ENCODE assay signal across 12 cellular contexts in the genomic region with DNA sequence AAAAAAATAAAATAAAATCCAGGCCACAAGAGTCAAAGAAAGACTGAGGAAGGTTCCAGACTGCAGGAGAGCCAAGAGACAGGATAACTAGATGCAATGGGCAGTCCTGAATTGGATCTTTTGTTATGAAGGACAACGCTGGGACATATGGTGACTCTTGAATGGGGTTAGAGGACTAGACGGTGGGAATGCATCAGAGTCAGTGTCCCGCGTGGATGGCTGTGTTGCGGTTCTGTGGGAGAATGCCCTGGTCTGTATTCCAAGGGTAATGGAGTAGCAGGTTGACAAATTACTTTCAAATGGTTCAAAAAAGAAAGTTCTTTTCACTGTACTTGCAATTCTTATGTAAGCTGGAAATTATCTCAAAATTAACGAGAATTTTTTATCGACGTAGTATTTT. TPM values are rescaled to one million over a fixed set of nuclear protein-coding genes. Genes with fewer than 3 reads are reported as not detected.
DNase-seq lines count a peak whose midpoint lies in the region; TF ChIP-seq lines count a peak whose summit lies in the region.
"Had no signal": no experiment of that assay in that cellular context is flagged by ENCODE, and none has a peak within 500 bp of the region (broad histone marks: within the 10 kb centered on the region; RNA-seq: fewer than 3 reads in every experiment).

No MANE protein-coding gene starts in this region.

- H3K27me3 ChIP-seq in esophagus squamous epithelium (no peaks in the 10 kb centered on the region), smooth muscle cell (ENCODE audit: low read depth) (no peaks in the 10 kb centered on the region)

- peaks cover 4 to 36% of the 10 kb centered on the region in 2 experiments; a peak in 2 of 3 replicates for H3K36me3 ChIP-seq in HEK293 (ENCODE audit: control insufficient read depth in 2 of 2, insufficient read depth in 1 of 2, low read length in 2 of 2)
- H3K36me3 ChIP-seq in esophagus squamous epithelium: peaks cover 0 to 20% (median 4%) of the 10 kb centered on the region in 3 donors
- no peaks in the 10 kb centered on the region for H3K36me3 ChIP-seq in smooth muscle cell (ENCODE audit: low read depth)

- H3K9ac ChIP-seq in smooth muscle cell (ENCODE audit: low read depth): peak overlapping the region; percentile 85

- no peak overlapping the region for H3K4me3 Mint-ChIP-seq in activated CD4-positive, alpha-beta memory T cell treated with anti-CD3 and anti-CD28 coated beads for 36 hours
- H3K4me3 Mint-ChIP-seq: neural crest cell had no signal

- H3K27ac ChIP-seq in HEK293 (ENCODE audit: extremely low read depth, low read depth, low read length): no peak overlapping the region
- peak overlapping the region; percentile 84 to 94 (median 88) for H3K27ac ChIP-seq in esophagus squamous epithelium
- H3K27ac ChIP-seq in smooth muscle cell (ENCODE audit: low read depth): peak overlapping the region; percentile 99

- H3K36me3 Mint-ChIP-seq in activated CD4-positive, alpha-beta memory T cell treated with anti-CD3 and anti-CD28 coated beads for 36 hours: peaks cover 24% of the 10 kb centered on the region

- no peak for DNase-seq in activated CD4-positive, alpha-beta memory T cell treated with anti-CD3 and anti-CD28 coated beads for 36 hours
- DNase-seq in esophagus squamous epithelium (lab: John Stamatoyannopoulos, UW): no peak
- no peak for DNase-seq in smooth muscle cell (lab: John Stamatoyannopoulos, UW; ENCODE audit: unreplicated experiment)
- no peak for DNase-seq in NCI-H526 (lab: John Stamatoyannopoulos, UW)
- no peak for DNase-seq in LoVo (ENCODE audit: low spot score)
- no peak for DNase-seq in NCI-H128 (lab: John Stamatoyannopoulos, UW; ENCODE audit: unreplicated experiment)
- no peak for DNase-seq in AG08395 (ENCODE audit: low spot score)
- DNase-seq: activated CD4-positive, alpha-beta T cell treated with anti-CD3 and anti-CD28 coated beads, Interleukin-2, amount 50 U/mL, for 48 hours; NCI-H187 treated with DMSO at 0.1 percent for 48 hours; SHP77 had no signal

- H3K27ac Mint-ChIP-seq in activated CD4-positive, alpha-beta memory T cell treated with anti-CD3 and anti-CD28 coated beads for 36 hours: peak overlapping the region; percentile 92

- no peaks in the 10 kb centered on the region for H3K27me3 Mint-ChIP-seq in activated CD4-positive, alpha-beta memory T cell treated with anti-CD3 and anti-CD28 coated beads for 36 hours

- H3K9me3 ChIP-seq in HEK293 (ENCODE audit: control insufficient read depth, insufficient read depth, low read depth, low read length) (no peaks in the 10 kb centered on the region), esophagus squamous epithelium (no peaks in the 10 kb centered on the region), smooth muscle cell (replicated peaks; ENCODE audit: low read depth) (no peaks in the 10 kb centered on the region)

- CTCF ChIA-PET in HEK293 (lab: Yijun Ruan, JAX): interaction anchor here (0.6 to 1.7 kb wide), 4 partner anchors 16 to 173 kb away, joined by 3 to 5 read pairs (median 4); no protein-coding TSS in a partner anchor
- CTCF ChIA-PET in activated CD4-positive, alpha-beta memory T cell treated with anti-CD3 and anti-CD28 coated beads for 36 hours (lab: Charles Lee): interaction anchor here (1.2 kb wide), 1 partner anchor 33 kb away, joined by 4 read pairs; no protein-coding TSS in a partner anchor

- peaks cover 66% of the 10 kb centered on the region for H3F3A ChIP-seq in smooth muscle cell (ENCODE audit: low read depth)

- no peak for TF ChIP-seq CTCF in HEK293 (tag by site-specific recombination; IDR thresholded peaks at IDR 0.05)
- TF ChIP-seq CTCF in esophagus squamous epithelium (IDR thresholded peaks at IDR 0.05): no peak
- no peak for TF ChIP-seq CTCF in smooth muscle cell (IDR thresholded peaks at IDR 0.05; ENCODE audit: borderline replicate concordance, insufficient read depth, poor library complexity, severe bottlenecking)

- no peak for TF ChIP-seq POLR2A in esophagus squamous epithelium (IDR thresholded peaks at IDR 0.05)

- intact Hi-C loops in activated CD4-positive, alpha-beta memory T cell treated with anti-CD3 and anti-CD28 coated beads for 36 hours (cut with micrococcal nuclease): loop anchor here (5.0 to 10.0 kb wide), 2 partner anchors 255 to 272 kb away; a partner anchor contains a TSS
- intact Hi-C loops in esophagus squamous epithelium (cut with DNase I): no loop called here

- no peak overlapping the region for H2AFZ ChIP-seq in smooth muscle cell (ENCODE audit: low read depth)

- 0 out of 2 replicates have a peak, but pooled peaks cover 3% of the 10 kb centered on the region for H3K4me1 ChIP-seq in HEK293 (ENCODE audit: control insufficient read depth, insufficient read depth, low read length)
- peaks cover 50 to 97% (median 77%) of the 10 kb centered on the region in 3 donors for H3K4me1 ChIP-seq in esophagus squamous epithelium
- peaks cover 45% of the 10 kb centered on the region for H3K4me1 ChIP-seq in smooth muscle cell (ENCODE audit: low read depth)

- no peaks in the 10 kb centered on the region for H4K20me1 ChIP-seq in smooth muscle cell (ENCODE audit: low read depth)

- POLR2A ChIA-PET in HEK293 (lab: Yijun Ruan, JAX): no interaction called here
- POLR2A ChIA-PET in activated CD4-positive, alpha-beta memory T cell treated with anti-CD3 and anti-CD28 coated beads for 36 hours (lab: Charles Lee): interaction anchor here (0.7 to 3.3 kb wide), 3 partner anchors 20 to 198 kb away, joined by 3 to 25 read pairs (median 3); a partner anchor contains a TSS

- H3K79me2 ChIP-seq in smooth muscle cell (ENCODE audit: low read depth): peaks cover 43% of the 10 kb centered on the region

- H3K4me3 ChIP-seq in HEK293 (ENCODE audit: low read depth, low read length) (no peak overlapping the region), esophagus squamous epithelium (no peak overlapping the region), smooth muscle cell (no peak overlapping the region)

- no peaks in the 10 kb centered on the region for H3K9me3 Mint-ChIP-seq in activated CD4-positive, alpha-beta memory T cell treated with anti-CD3 and anti-CD28 coated beads for 36 hours
- H3K9me3 Mint-ChIP-seq: neural crest cell had no signal

- H3K4me1 Mint-ChIP-seq in activated CD4-positive, alpha-beta memory T cell treated with anti-CD3 and anti-CD28 coated beads for 36 hours (ENCODE audit: low read depth): peaks cover 40% of the 10 kb centered on the region

- 85 to 87% methylated on average over 8 of the region's 8 CpGs for WGBS in esophagus squamous epithelium, 2 donors
- 91% methylated on average over 8 of the region's 8 CpGs for WGBS in smooth muscle cell (ENCODE audit: low lambda C conversion rate)

- peak overlapping the region; percentile 22 for H3K4me2 ChIP-seq in smooth muscle cell

TF ChIP-seq in HEK293, 187 proteins besides CTCF, POLR2A, EP300 and RAD21:
- no peak for TF ChIP-seq ZNF624 (tag by site-specific recombination; IDR thresholded peaks at IDR 0.05)
- TF ChIP-seq HOXC10 (CRISPR knock-in tag; IDR thresholded peaks at IDR 0.05): no peak
- TF ChIP-seq, protein P1, sequence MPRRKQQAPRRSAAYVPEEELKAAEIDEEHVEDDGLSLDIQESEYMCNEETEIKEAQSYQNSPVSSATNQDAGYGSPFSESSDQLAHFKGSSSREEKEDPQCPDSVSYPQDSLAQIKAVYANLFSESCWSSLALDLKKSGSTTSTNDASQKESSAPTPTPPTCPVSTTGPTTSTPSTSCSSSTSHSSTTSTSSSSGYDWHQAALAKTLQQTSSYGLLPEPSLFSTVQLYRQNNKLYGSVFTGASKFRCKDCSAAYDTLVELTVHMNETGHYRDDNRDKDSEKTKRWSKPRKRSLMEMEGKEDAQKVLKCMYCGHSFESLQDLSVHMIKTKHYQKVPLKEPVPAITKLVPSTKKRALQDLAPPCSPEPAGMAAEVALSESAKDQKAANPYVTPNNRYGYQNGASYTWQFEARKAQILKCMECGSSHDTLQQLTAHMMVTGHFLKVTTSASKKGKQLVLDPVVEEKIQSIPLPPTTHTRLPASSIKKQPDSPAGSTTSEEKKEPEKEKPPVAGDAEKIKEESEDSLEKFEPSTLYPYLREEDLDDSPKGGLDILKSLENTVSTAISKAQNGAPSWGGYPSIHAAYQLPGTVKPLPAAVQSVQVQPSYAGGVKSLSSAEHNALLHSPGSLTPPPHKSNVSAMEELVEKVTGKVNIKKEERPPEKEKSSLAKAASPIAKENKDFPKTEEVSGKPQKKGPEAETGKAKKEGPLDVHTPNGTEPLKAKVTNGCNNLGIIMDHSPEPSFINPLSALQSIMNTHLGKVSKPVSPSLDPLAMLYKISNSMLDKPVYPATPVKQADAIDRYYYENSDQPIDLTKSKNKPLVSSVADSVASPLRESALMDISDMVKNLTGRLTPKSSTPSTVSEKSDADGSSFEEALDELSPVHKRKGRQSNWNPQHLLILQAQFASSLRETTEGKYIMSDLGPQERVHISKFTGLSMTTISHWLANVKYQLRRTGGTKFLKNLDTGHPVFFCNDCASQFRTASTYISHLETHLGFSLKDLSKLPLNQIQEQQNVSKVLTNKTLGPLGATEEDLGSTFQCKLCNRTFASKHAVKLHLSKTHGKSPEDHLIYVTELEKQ (tag by site-specific recombination; IDR thresholded peaks at IDR 0.05; ENCODE audit: borderline replicate concordance): no peak
- no peak for TF ChIP-seq KLF10 (tag by site-specific recombination; IDR thresholded peaks at IDR 0.05)
- TF ChIP-seq, protein P2, sequence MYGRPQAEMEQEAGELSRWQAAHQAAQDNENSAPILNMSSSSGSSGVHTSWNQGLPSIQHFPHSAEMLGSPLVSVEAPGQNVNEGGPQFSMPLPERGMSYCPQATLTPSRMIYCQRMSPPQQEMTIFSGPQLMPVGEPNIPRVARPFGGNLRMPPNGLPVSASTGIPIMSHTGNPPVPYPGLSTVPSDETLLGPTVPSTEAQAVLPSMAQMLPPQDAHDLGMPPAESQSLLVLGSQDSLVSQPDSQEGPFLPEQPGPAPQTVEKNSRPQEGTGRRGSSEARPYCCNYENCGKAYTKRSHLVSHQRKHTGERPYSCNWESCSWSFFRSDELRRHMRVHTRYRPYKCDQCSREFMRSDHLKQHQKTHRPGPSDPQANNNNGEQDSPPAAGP (tag by site-specific recombination; IDR thresholded peaks at IDR 0.05): no peak
- 0 out of 2 replicates have a peak, but pooled peaks have one; percentile 17 for TF ChIP-seq PRDM1 (tag by site-specific recombination; IDR thresholded peaks at IDR 0.05)
- TF ChIP-seq ZNF19 (tag by site-specific recombination; IDR thresholded peaks at IDR 0.05; ENCODE audit: low read depth): no peak

RNA-seq across cellular contexts. Expression of a gene that starts 20.1 kb away (rescaled TPM):
- 10 to 100 TPM; 27.4 to 30.2 TPM for total RNA-seq in activated CD4-positive, alpha-beta memory T cell treated with anti-CD3 and anti-CD28 coated beads for 36 hours
- total RNA-seq in esophagus squamous epithelium (10 to 100 TPM; 10.1 to 25.5 (median 12.6) TPM), smooth muscle cell (15.2 and 17.2 TPM in 2 replicates)
- 22.0 and 24.7 TPM in 2 replicates for polyA plus RNA-seq in smooth muscle cell

RNA-seq across cellular contexts. Expression of a gene that starts 42.7 kb away (rescaled TPM):
- total RNA-seq in activated CD4-positive, alpha-beta memory T cell treated with anti-CD3 and anti-CD28 coated beads for 36 hours: not detected
- not detected for total RNA-seq in esophagus squamous epithelium
- not detected in 2 replicates for total RNA-seq in smooth muscle cell
- polyA plus RNA-seq in smooth muscle cell: not detected in 2 replicates
- total RNA-seq: neural crest cell had no signal
